In genomic region chr20:19860742-19861141, GRCh38 we compare ENCODE assay signal across 28 cellular contexts.
DNase-seq lines count a peak whose midpoint lies in the region; ATAC-seq, FAIRE-seq and TF ChIP-seq lines count a peak whose summit lies in the region.
"Had no signal": no experiment of that assay in that cellular context is flagged by ENCODE, and none has a peak within 500 bp of the region (broad histone marks: within the 10 kb centered on the region; RNA-seq: fewer than 3 reads in every experiment).

No MANE protein-coding gene starts in this region.

- TF ChIP-seq CTCF in A549 (IDR thresholded peaks at IDR 0.05) (no peak), epithelial cell of proximal tubule (conservative IDR thresholded peaks at IDR 0.05; ENCODE audit: low read depth, low read length) (no peak), mucosa of descending colon (IDR thresholded peaks at IDR 0.05) (no peak), neural progenitor cell (IDR thresholded peaks at IDR 0.05) (no peak), body of pancreas (IDR thresholded peaks at IDR 0.05) (no peak)

- TF ChIP-seq POLR2A in A549 (IDR thresholded peaks at IDR 0.05; ENCODE audit: low read length): no peak
- TF ChIP-seq POLR2A in body of pancreas (IDR thresholded peaks at IDR 0.05): no peak

- no peaks in the 10 kb centered on the region for H3K27me3 Mint-ChIP-seq in neural progenitor cell (ENCODE audit: insufficient read depth, low read depth)
- peaks cover 10% of the 10 kb centered on the region for H3K27me3 Mint-ChIP-seq in activated naive CD8-positive, alpha-beta T cell treated with anti-CD3 and anti-CD28 coated beads, Interleukin-2, amount 50 U/mL, for 24 hours

- H3K9ac ChIP-seq in neural progenitor cell: no peak overlapping the region
- H3K9ac ChIP-seq: SK-N-SH had no signal

- TF ChIP-seq EP300 in A549 (IDR thresholded peaks at IDR 0.05): no peak

- no peaks in the 10 kb centered on the region for H3F3A ChIP-seq in neural progenitor cell (ENCODE audit: low read depth)

- TF ChIP-seq RAD21 in A549 (conservative IDR thresholded peaks at IDR 0.05 in 1 of 2, IDR thresholded peaks at IDR 0.05 in 1 of 2): no peak

- ATAC-seq in A549: no peak
- peak; percentile 56 for ATAC-seq in HG03378 (IDR thresholded peaks at IDR 0.05; ENCODE audit: unreplicated experiment)
- peak; percentile 92 for ATAC-seq in mucosa of descending colon
- ATAC-seq in body of pancreas: no peak
- ATAC-seq in activated naive CD8-positive, alpha-beta T cell treated with anti-CD3 and anti-CD28 coated beads, Interleukin-2, amount 50 U/mL, for 24 hours: no peak
- ATAC-seq: HCT116, sciatic nerve had no signal

- no peaks in the 10 kb centered on the region for H3K79me2 ChIP-seq in neural progenitor cell (ENCODE audit: low read depth)

- DNase-seq in A549 (ENCODE audit: low read depth in 1 of 2, low spot score in 1 of 2): peak in 1 of 2 experiments; percentile 50
- peak; percentile 23 for DNase-seq in epithelial cell of proximal tubule (ENCODE audit: low read depth)
- no peak for DNase-seq in mucosa of descending colon
- no peak for DNase-seq in neural progenitor cell (ENCODE audit: low spot score)
- no peak for DNase-seq in frontal cortex (ENCODE audit: low spot score in 2 of 2)
- no peak for DNase-seq in body of pancreas
- no peak for DNase-seq in activated naive CD8-positive, alpha-beta T cell treated with anti-CD3 and anti-CD28 coated beads, Interleukin-2, amount 50 U/mL, for 24 hours
- DNase-seq: activated CD4-positive, alpha-beta T cell treated with anti-CD3 and anti-CD28 coated beads for 48 hours; activated CD8-positive, alpha-beta memory T cell treated with anti-CD3 and anti-CD28 coated beads for 24 hours; activated naive CD4-positive, alpha-beta T cell; activated T-cell treated with anti-CD3 and anti-CD28 coated beads, Interleukin-2, amount 50 U/mL, for 24 hours; BE2C; CD8-positive, alpha-beta memory T cell; DMS79; effector CD4-positive, alpha-beta T cell; GF-D8; glutamatergic neuron; posterior cingulate gyrus; SK-N-SH; stimulated activated CD4-positive, alpha-beta T cell treated with anti-CD3 and anti-CD28 coated beads, Interleukin-4, amount 100 ng/mL, for 4 hours; stimulated activated naive CD4-positive, alpha-beta T cell treated with Interleukin-2 at 50 U/mL for 16 hours; uterus had no signal

- H2AFZ ChIP-seq in neural progenitor cell (replicated peaks): no peak overlapping the region

- intact Hi-C loops in mucosa of descending colon (cut with DNase I, micrococcal nuclease): no loop called here
- intact Hi-C loops in body of pancreas (cut with DNase I): no loop called here

- H3K36me3 ChIP-seq in mucosa of descending colon (ENCODE audit: low read depth): no peaks in the 10 kb centered on the region
- no peaks in the 10 kb centered on the region for H3K36me3 ChIP-seq in neural progenitor cell
- H3K36me3 ChIP-seq in body of pancreas (replicated peaks in 1 of 2; ENCODE audit: insufficient read depth in 1 of 2, low read depth in 2 of 2): no peaks in the 10 kb centered on the region
- H3K36me3 ChIP-seq: BE2C, uterus had no signal

- H3K9me3 ChIP-seq in A549 (no peaks in the 10 kb centered on the region), mucosa of descending colon (no peaks in the 10 kb centered on the region), neural progenitor cell (ENCODE audit: low read depth) (no peaks in the 10 kb centered on the region), body of pancreas (no peaks in the 10 kb centered on the region)
- H3K9me3 ChIP-seq: BE2C, SK-N-SH, uterus had no signal

- no peak overlapping the region for H3K4me3 ChIP-seq in A549
- H3K4me3 ChIP-seq in epithelial cell of proximal tubule (ENCODE audit: low read depth, low read length): no peak overlapping the region
- H3K4me3 ChIP-seq in mucosa of descending colon: peak overlapping the region; percentile 7
- H3K4me3 ChIP-seq in neural progenitor cell: no peak overlapping the region
- no peak overlapping the region for H3K4me3 ChIP-seq in body of pancreas
- H3K4me3 ChIP-seq: uterus had no signal

- POLR2A ChIA-PET in A549 (lab: Yijun Ruan, JAX): no interaction called here

- 7% methylated on average over 2 of the region's 2 CpGs for WGBS in A549 (ENCODE audit: missing lambda C conversion rate)
- WGBS in body of pancreas, 2 donors: 61 to 66% methylated on average over 2 of the region's 2 CpGs

- H3K4me2 ChIP-seq in A549 (peak overlapping the region; percentile 69), neural progenitor cell (no peak overlapping the region)
- H3K4me2 ChIP-seq: SK-N-SH had no signal

- H3K27ac ChIP-seq in A549: peak overlapping the region; percentile 68 to 83
- no peak overlapping the region for H3K27ac ChIP-seq in neural progenitor cell
- H3K27ac ChIP-seq in body of pancreas: no peak overlapping the region
- H3K27ac ChIP-seq: HL-60, uterus had no signal

- no peaks in the 10 kb centered on the region for H4K20me1 ChIP-seq in neural progenitor cell (ENCODE audit: low read depth)

- H3K27ac Mint-ChIP-seq in neural progenitor cell: no peak overlapping the region
- H3K27ac Mint-ChIP-seq in activated naive CD8-positive, alpha-beta T cell treated with anti-CD3 and anti-CD28 coated beads, Interleukin-2, amount 50 U/mL, for 24 hours: no peak overlapping the region
- H3K27ac Mint-ChIP-seq: activated T-cell treated with anti-CD3 and anti-CD28 coated beads, Interleukin-2, amount 50 U/mL, for 24 hours had no signal

- peaks cover 5% of the 10 kb centered on the region for H3K9me3 Mint-ChIP-seq in neural progenitor cell
- peaks cover 9% of the 10 kb centered on the region for H3K9me3 Mint-ChIP-seq in activated naive CD8-positive, alpha-beta T cell treated with anti-CD3 and anti-CD28 coated beads, Interleukin-2, amount 50 U/mL, for 24 hours
- H3K9me3 Mint-ChIP-seq: activated T-cell treated with anti-CD3 and anti-CD28 coated beads, Interleukin-2, amount 50 U/mL, for 24 hours had no signal

- H3K36me3 Mint-ChIP-seq in neural progenitor cell: no peaks in the 10 kb centered on the region
- no peaks in the 10 kb centered on the region for H3K36me3 Mint-ChIP-seq in activated naive CD8-positive, alpha-beta T cell treated with anti-CD3 and anti-CD28 coated beads, Interleukin-2, amount 50 U/mL, for 24 hours (ENCODE audit: low read depth)
- H3K36me3 Mint-ChIP-seq: CD8-positive, alpha-beta memory T cell had no signal

- no peak overlapping the region for H3K4me3 Mint-ChIP-seq in neural progenitor cell
- no peak overlapping the region for H3K4me3 Mint-ChIP-seq in activated naive CD8-positive, alpha-beta T cell treated with anti-CD3 and anti-CD28 coated beads, Interleukin-2, amount 50 U/mL, for 24 hours
- H3K4me3 Mint-ChIP-seq: activated T-cell treated with anti-CD3 and anti-CD28 coated beads, Interleukin-2, amount 50 U/mL, for 24 hours; CD8-positive, alpha-beta memory T cell had no signal

- H3K27me3 ChIP-seq in neural progenitor cell: no peaks in the 10 kb centered on the region
- H3K27me3 ChIP-seq in body of pancreas: no peaks in the 10 kb centered on the region
- H3K27me3 ChIP-seq: BE2C, uterus had no signal

- peaks cover 5% of the 10 kb centered on the region for H3K4me1 Mint-ChIP-seq in neural progenitor cell
- H3K4me1 Mint-ChIP-seq in activated naive CD8-positive, alpha-beta T cell treated with anti-CD3 and anti-CD28 coated beads, Interleukin-2, amount 50 U/mL, for 24 hours: no peaks in the 10 kb centered on the region
- H3K4me1 Mint-ChIP-seq: CD8-positive, alpha-beta memory T cell had no signal

- FAIRE-seq in A549 (lab: Jason Lieb, UNC): no peak
- FAIRE-seq in frontal cortex (lab: Jason Lieb, UNC): no peak
- FAIRE-seq: GM19239, keratinocyte had no signal

- CTCF ChIA-PET in A549 (lab: Yijun Ruan, JAX): interaction anchor here (1.4 to 3.2 kb wide), 3 partner anchors 11 to 33 kb away, joined by 4 to 11 read pairs (median 6); no protein-coding TSS in a partner anchor

- H3K4me1 ChIP-seq in A549 (peaks cover 54% of the 10 kb centered on the region), mucosa of descending colon (ENCODE audit: low read depth) (peaks cover 11% of the 10 kb centered on the region), neural progenitor cell (no peaks in the 10 kb centered on the region), body of pancreas (no peaks in the 10 kb centered on the region)
- H3K4me1 ChIP-seq: BE2C, uterus had no signal

TF ChIP-seq in A549, 52 proteins besides CTCF, POLR2A, EP300 and RAD21:
- TF ChIP-seq CHD4 (IDR thresholded peaks at IDR 0.05; ENCODE audit: borderline replicate concordance) (no peak), ZFP36 (IDR thresholded peaks at IDR 0.05; ENCODE audit: borderline replicate concordance, partially characterized antibody) (no peak)

Comparison
In these comparisons a context has a peak if more than half of its experiments do, and no peak if none do; other contexts are left out.
1. ATAC-seq: peak in HG03378 (single experiment) and mucosa of descending colon (single experiment); none in A549 (0 of 2), body of pancreas (single experiment) and activated naive CD8-positive, alpha-beta T cell treated with anti-CD3 and anti-CD28 coated beads, Interleukin-2, amount 50 U/mL, for 24 hours (single experiment).
2. H3K27ac ChIP-seq: peak in A549 (2 of 2); none in neural progenitor cell (single experiment) and body of pancreas (0 of 4).